ENCODE assay signal across 21 cellular contexts in the genomic region with DNA sequence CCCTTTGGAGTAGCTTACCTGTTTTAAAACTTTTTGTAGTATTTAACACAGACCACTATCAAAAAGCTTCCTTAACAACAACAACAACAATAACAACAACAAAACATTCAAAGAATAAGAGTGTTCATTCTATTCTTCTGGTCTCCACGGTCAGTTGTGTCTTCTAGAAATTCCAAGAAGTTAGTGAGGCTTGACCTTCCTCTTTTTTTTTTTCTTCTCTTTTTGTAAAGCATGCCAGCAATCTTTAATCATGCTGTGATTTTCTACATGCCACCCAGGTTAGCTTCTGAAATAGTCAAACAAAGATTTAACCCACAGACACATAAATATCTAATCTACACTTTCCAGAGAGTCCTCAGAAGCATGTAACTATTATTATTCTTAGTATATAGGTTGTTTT. TPM values are rescaled to one million over a fixed set of nuclear protein-coding genes. Genes with fewer than 3 reads are reported as not detected.
"Had no signal": no experiment of that assay in that cellular context is flagged by ENCODE, and none has a peak within 500 bp of the region (broad histone marks: within the 10 kb centered on the region; RNA-seq: fewer than 3 reads in every experiment).

No MANE protein-coding gene starts in this region.

- H3K4me3 Mint-ChIP-seq: activated CD8-positive, alpha-beta T cell treated with anti-CD3 and anti-CD28 coated beads, Interleukin-2, amount 10 ng/mL, durations not matched to agents 7 days and 5 days; activated naive CD8-positive, alpha-beta T cell treated with anti-CD3 and anti-CD28 coated beads for 36 hours; brain; central memory CD8-positive, alpha-beta T cell; WTC11 had no signal

- H3K27me3 Mint-ChIP-seq: activated naive CD8-positive, alpha-beta T cell treated with anti-CD3 and anti-CD28 coated beads for 36 hours had no signal

- H3K4me1 Mint-ChIP-seq: activated naive CD8-positive, alpha-beta T cell treated with anti-CD3 and anti-CD28 coated beads for 36 hours; central memory CD8-positive, alpha-beta T cell had no signal

- H3K9me3 Mint-ChIP-seq: central memory CD8-positive, alpha-beta T cell had no signal

- H3K27ac ChIP-seq: coronary artery had no signal

- H3K27ac Mint-ChIP-seq: activated CD8-positive, alpha-beta T cell treated with anti-CD3 and anti-CD28 coated beads, Interleukin-2, amount 10 ng/mL, durations not matched to agents 7 days and 5 days; activated naive CD8-positive, alpha-beta T cell treated with anti-CD3 and anti-CD28 coated beads for 36 hours; brain; WTC11 had no signal

- DNase-seq: activated CD4-positive, alpha-beta T cell treated with anti-CD3 and anti-CD28 coated beads for 48 hours; activated CD8-positive, alpha-beta memory T cell treated with anti-CD3 and anti-CD28 coated beads, Interleukin-2, amount 50 U/mL, for 4 hours; activated CD8-positive, alpha-beta T cell treated with anti-CD3 and anti-CD28 coated beads, Interleukin-2, amount 10 ng/mL, durations not matched to agents 7 days and 5 days; activated effector memory CD4-positive, alpha-beta T cell treated with anti-CD3 and anti-CD28 coated beads, Interleukin-2, amount 50 U/mL, for 16 hours; activated naive CD8-positive, alpha-beta T cell treated with anti-CD3 and anti-CD28 coated beads for 36 hours; activated T-cell treated with anti-CD3 and anti-CD28 coated beads, Interleukin-2, amount 50 U/mL, for 48 hours; amygdala; retina; stimulated activated CD4-positive, alpha-beta T cell treated with anti-CD3 and anti-CD28 coated beads, Interleukin-15, amount 100 ng/mL, for 24 hours; stimulated activated CD4-positive, alpha-beta T cell treated with anti-CD3 and anti-CD28 coated beads, Interleukin-4, amount 100 ng/mL, for 24 hours; stimulated activated naive CD4-positive, alpha-beta T cell treated with Interleukin-2 at 50 U/mL for 16 hours; SW 1271; trophoblast cell had no signal

- H3K4me3 ChIP-seq: coronary artery had no signal

- ATAC-seq: activated CD8-positive, alpha-beta T cell treated with anti-CD3 and anti-CD28 coated beads, Interleukin-2, amount 10 ng/mL, durations not matched to agents 7 days and 5 days; esophagus mucosa; WTC11 had no signal

- FAIRE-seq: keratinocyte, TTC549 had no signal

RNA-seq across cellular contexts. Expression of a gene that starts 28.4 kb away (rescaled TPM):
- total RNA-seq: activated CD8-positive, alpha-beta T cell treated with anti-CD3 and anti-CD28 coated beads, Interleukin-2, amount 10 ng/mL, durations not matched to agents 7 days and 5 days; T-helper 2 cell treated with Interferon-gamma antibody and Interleukin-4, amounts not matched to agents 100 ng/mL and 5 ng/mL, for 36 hours had no signal
- polyA plus RNA-seq: keratinocyte had no signal
